ENCODE assay signal across 12 cellular contexts in genomic region chr10:112585052-112585451, GRCh38.
A peak's percentile ranks its signal among the peaks of the same experiment; 100 is the strongest.
DNase-seq lines count a peak whose midpoint lies in the region; ATAC-seq and TF ChIP-seq lines count a peak whose summit lies in the region.
"Had no signal": no experiment of that assay in that cellular context is flagged by ENCODE, and none has a peak within 500 bp of the region (broad histone marks: within the 10 kb centered on the region; RNA-seq: fewer than 3 reads in every experiment).

No MANE protein-coding gene starts in this region.

- H3K27me3 Mint-ChIP-seq in chondrocyte (ENCODE audit: low read depth): no peaks in the 10 kb centered on the region
- no peaks in the 10 kb centered on the region for H3K27me3 Mint-ChIP-seq in stimulated activated naive B cell treated with anti-CD40 and anti-IgM and Interleukin-4, amounts not matched to agents 10 μg/mL and 1 μg/mL and 100 μg/mL, for 72 hours

- H3K36me3 ChIP-seq in mucosa of descending colon (ENCODE audit: low read depth) (no peaks in the 10 kb centered on the region), uterus (no peaks in the 10 kb centered on the region)
- H3K36me3 ChIP-seq: esophagus muscularis mucosa had no signal

- intact Hi-C loops in mucosa of descending colon (cut with DNase I, micrococcal nuclease): no loop called here
- intact Hi-C loops in uterus (cut with DNase I; ENCODE audit: low total_unique reads): no loop called here

- H3K4me1 Mint-ChIP-seq in chondrocyte (ENCODE audit: low read depth): peaks cover 63% of the 10 kb centered on the region
- peaks cover 4 to 6% of the 10 kb centered on the region in 2 donors for H3K4me1 Mint-ChIP-seq in stimulated activated naive B cell treated with anti-CD40 and anti-IgM and Interleukin-4, amounts not matched to agents 10 μg/mL and 1 μg/mL and 100 μg/mL, for 72 hours

- H3K36me3 Mint-ChIP-seq in chondrocyte (ENCODE audit: low read depth): peaks cover 4% of the 10 kb centered on the region
- peaks cover 13 to 30% of the 10 kb centered on the region in 2 donors for H3K36me3 Mint-ChIP-seq in stimulated activated naive B cell treated with anti-CD40 and anti-IgM and Interleukin-4, amounts not matched to agents 10 μg/mL and 1 μg/mL and 100 μg/mL, for 72 hours
- H3K36me3 Mint-ChIP-seq: brain had no signal

- no peak overlapping the region for H3K4me3 ChIP-seq in LNCaP clone FGC (ENCODE audit: low read depth, low read length)
- no peak overlapping the region for H3K4me3 ChIP-seq in mucosa of descending colon
- H3K4me3 ChIP-seq in uterus: no peak overlapping the region
- H3K4me3 ChIP-seq: BLaER1 treated with 17β-estradiol and CSF1 and Interleukin-3, amounts not matched to agents 10 nM and 100 nM; esophagus muscularis mucosa had no signal

- H3K9me3 ChIP-seq in mucosa of descending colon: no peaks in the 10 kb centered on the region
- no peaks in the 10 kb centered on the region for H3K9me3 ChIP-seq in uterus
- H3K9me3 ChIP-seq: BLaER1 treated with 17β-estradiol and CSF1 and Interleukin-3, amounts not matched to agents 10 nM and 100 nM; esophagus muscularis mucosa had no signal

- peak overlapping the region; percentile 94 for H3K27ac Mint-ChIP-seq in chondrocyte (ENCODE audit: unreplicated experiment)
- no peak overlapping the region for H3K27ac Mint-ChIP-seq in stimulated activated naive B cell treated with anti-CD40 and anti-IgM and Interleukin-4, amounts not matched to agents 10 μg/mL and 1 μg/mL and 100 μg/mL, for 72 hours
- H3K27ac Mint-ChIP-seq: brain had no signal

- no peaks in the 10 kb centered on the region for H3K27me3 ChIP-seq in uterus
- H3K27me3 ChIP-seq: BLaER1 treated with 17β-estradiol and CSF1 and Interleukin-3, amounts not matched to agents 10 nM and 100 nM; esophagus muscularis mucosa had no signal

- TF ChIP-seq POLR2A in uterus (IDR thresholded peaks at IDR 0.05): no peak

- TF ChIP-seq CTCF in LNCaP clone FGC (IDR thresholded peaks at IDR 0.05; ENCODE audit: control insufficient read depth, extremely low read depth, insufficient read depth) (no peak), chondrocyte (IDR thresholded peaks at IDR 0.05) (peak; percentile 7), mucosa of descending colon (IDR thresholded peaks at IDR 0.05) (no peak), uterus (IDR thresholded peaks at IDR 0.05) (no peak)

- H3K9me3 Mint-ChIP-seq in chondrocyte (ENCODE audit: low read depth): peaks cover under 1% of the 10 kb centered on the region
- H3K9me3 Mint-ChIP-seq in stimulated activated naive B cell treated with anti-CD40 and anti-IgM and Interleukin-4, amounts not matched to agents 10 μg/mL and 1 μg/mL and 100 μg/mL, for 72 hours: no peaks in the 10 kb centered on the region
- H3K9me3 Mint-ChIP-seq: brain had no signal

- no peaks in the 10 kb centered on the region for H3K4me1 ChIP-seq in mucosa of descending colon (ENCODE audit: low read depth)
- H3K4me1 ChIP-seq in uterus: no peaks in the 10 kb centered on the region

- DNase-seq in AG20443 (ENCODE audit: low spot score): peak; percentile 66
- peak; percentile 7 for DNase-seq in LNCaP clone FGC (ENCODE audit: low read depth)
- no peak for DNase-seq in chondrocyte (ENCODE audit: low spot score)
- no peak for DNase-seq in mucosa of descending colon
- no peak for DNase-seq in stimulated activated naive B cell treated with anti-CD40 and anti-IgM and Interleukin-4, amounts not matched to agents 10 μg/mL and 1 μg/mL and 100 μg/mL, for 72 hours
- DNase-seq in uterus: no peak
- DNase-seq in C1 segment of cervical spinal cord (lab: John Stamatoyannopoulos, UW): no peak

- peak; percentile 39 for ATAC-seq in mucosa of descending colon
- no peak for ATAC-seq in stimulated activated naive B cell treated with anti-CD40 and anti-IgM and Interleukin-4, amounts not matched to agents 10 μg/mL and 1 μg/mL and 100 μg/mL, for 72 hours (replicated peaks)
- no peak for ATAC-seq in HG03521 (IDR thresholded peaks at IDR 0.05; ENCODE audit: unreplicated experiment)

- peak overlapping the region; percentile 53 for H3K4me3 Mint-ChIP-seq in chondrocyte (ENCODE audit: unreplicated experiment)
- no peak overlapping the region for H3K4me3 Mint-ChIP-seq in stimulated activated naive B cell treated with anti-CD40 and anti-IgM and Interleukin-4, amounts not matched to agents 10 μg/mL and 1 μg/mL and 100 μg/mL, for 72 hours

- H3K27ac ChIP-seq in uterus: no peak overlapping the region
- H3K27ac ChIP-seq: BLaER1 treated with 17β-estradiol and CSF1 and Interleukin-3, amounts not matched to agents 10 nM and 100 nM; esophagus muscularis mucosa; VCaP had no signal

Comparison
In these comparisons a context has a peak if more than half of its experiments do, and no peak if none do; other contexts are left out.
1. DNase-seq: peak in AG20443 (single experiment) and LNCaP clone FGC (single experiment); none in chondrocyte (single experiment), mucosa of descending colon (0 of 3), stimulated activated naive B cell treated with anti-CD40 and anti-IgM and Interleukin-4, amounts not matched to agents 10 μg/mL and 1 μg/mL and 100 μg/mL, for 72 hours (single experiment), uterus (0 of 2) and C1 segment of cervical spinal cord (0 of 14).